In the genomic region with DNA sequence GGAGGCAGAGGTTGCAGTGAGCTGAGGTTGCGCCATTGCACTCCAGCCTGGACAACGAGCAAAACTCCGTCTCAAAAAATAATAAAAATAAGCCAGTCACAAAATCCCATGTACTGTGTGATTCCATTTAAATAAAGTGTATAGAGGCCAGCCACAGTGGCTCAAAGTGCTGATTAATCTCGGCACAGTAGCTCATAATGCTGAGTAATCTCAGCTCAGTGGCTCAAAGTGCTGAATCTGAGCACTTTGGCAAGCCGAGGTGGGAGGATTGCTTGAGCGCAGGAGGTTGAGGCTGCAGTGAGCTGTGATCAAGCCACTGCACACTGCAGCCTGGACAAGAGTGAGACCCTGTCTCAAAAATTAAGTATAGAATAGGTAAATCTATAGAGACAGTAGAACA, we compare ENCODE assay signal across 17 cellular contexts. TPM values are rescaled to one million over a fixed set of nuclear protein-coding genes. Genes with fewer than 3 reads are reported as not detected.
"Had no signal": no experiment of that assay in that cellular context is flagged by ENCODE, and none has a peak within 500 bp of the region (broad histone marks: within the 10 kb centered on the region; RNA-seq: fewer than 3 reads in every experiment).

No MANE protein-coding gene starts in this region.

- H3K27me3 ChIP-seq: gastrocnemius medialis, heart left ventricle, tibial nerve, uterus had no signal

- H3K9me3 ChIP-seq: gastrocnemius medialis, heart left ventricle, tibial nerve, uterus had no signal

- DNase-seq: activated CD4-positive, alpha-beta memory T cell treated with anti-CD3 and anti-CD28 coated beads, Interleukin-2, amount 10 ng/mL, durations not matched to agents 7 days and 5 days; activated naive CD4-positive, alpha-beta T cell treated with anti-CD3 and anti-CD28 coated beads for 36 hours; gastrocnemius medialis; heart left ventricle; nucleus accumbens; posterior cingulate gyrus; stimulated activated CD4-positive, alpha-beta T cell treated with anti-CD3 and anti-CD28 coated beads, Interleukin-15, amount 100 ng/mL, for 24 hours; stimulated activated CD4-positive, alpha-beta T cell treated with anti-CD3 and anti-CD28 coated beads, Interleukin-4, amount 100 ng/mL, for 1 hour; stimulated activated naive CD4-positive, alpha-beta T cell treated with Interleukin-2 at 50 U/mL for 16 hours; substantia nigra; uterus; WERI-Rb-1 had no signal

- H3K27ac Mint-ChIP-seq: activated CD4-positive, alpha-beta memory T cell treated with anti-CD3 and anti-CD28 coated beads, Interleukin-2, amount 10 ng/mL, durations not matched to agents 7 days and 5 days; activated naive CD4-positive, alpha-beta T cell treated with anti-CD3 and anti-CD28 coated beads for 36 hours; nephron had no signal

- H3K4me3 Mint-ChIP-seq: activated CD4-positive, alpha-beta memory T cell treated with anti-CD3 and anti-CD28 coated beads, Interleukin-2, amount 10 ng/mL, durations not matched to agents 7 days and 5 days; activated naive CD4-positive, alpha-beta T cell treated with anti-CD3 and anti-CD28 coated beads for 36 hours; nephron had no signal

- H3K27me3 Mint-ChIP-seq: activated CD4-positive, alpha-beta memory T cell treated with anti-CD3 and anti-CD28 coated beads, Interleukin-2, amount 10 ng/mL, durations not matched to agents 7 days and 5 days had no signal

- ATAC-seq: gastrocnemius medialis, heart left ventricle had no signal

- H3K4me1 ChIP-seq: gastrocnemius medialis, uterus had no signal

- H3K4me3 ChIP-seq: gastrocnemius medialis, heart left ventricle, tibial nerve, uterus had no signal

- H3K9me3 Mint-ChIP-seq: activated CD4-positive, alpha-beta memory T cell treated with anti-CD3 and anti-CD28 coated beads, Interleukin-2, amount 10 ng/mL, durations not matched to agents 7 days and 5 days; activated naive CD4-positive, alpha-beta T cell treated with anti-CD3 and anti-CD28 coated beads for 36 hours; nephron had no signal

RNA-seq across cellular contexts. Expression of gene TMED6, which starts 4.9 kb away (rescaled TPM):
- total RNA-seq: bronchial epithelial cell, lower leg skin, skeletal muscle tissue, tibial nerve had no signal
